ENCODE assay signal across 27 cellular contexts in genomic region chr20:52820641-52821292, GRCh38.
"Had no signal": no experiment of that assay in that cellular context is flagged by ENCODE, and none has a peak within 500 bp of the region (broad histone marks: within the 10 kb centered on the region; RNA-seq: fewer than 3 reads in every experiment).

No MANE protein-coding gene starts in this region.

- DNase-seq: colonic mucosa; cortex of kidney; dermis blood vessel endothelial cell; dorsolateral prefrontal cortex; effector CD4-positive, alpha-beta T cell; effector CD8-positive, alpha-beta T cell; effector memory CD4-positive, alpha-beta T cell; effector memory CD8-positive, alpha-beta T cell; endodermal cell; erythroblast; esophagus squamous epithelium; foreskin fibroblast; foreskin melanocyte; gastrocnemius medialis; glutamatergic neuron; head of caudate nucleus; heart left ventricle had no signal

- H3K27ac ChIP-seq: colonic mucosa, coronary artery, dorsolateral prefrontal cortex, epithelial cell of prostate, esophagus muscularis mucosa, esophagus squamous epithelium, foreskin keratinocyte, gastrocnemius medialis, gastroesophageal sphincter, heart left ventricle had no signal

- H3K36me3 ChIP-seq: colonic mucosa, esophagus muscularis mucosa, esophagus squamous epithelium, gastrocnemius medialis, gastroesophageal sphincter, heart left ventricle had no signal

- H3K4me3 ChIP-seq: colonic mucosa, coronary artery, dorsolateral prefrontal cortex, esophagus muscularis mucosa, esophagus squamous epithelium, gastrocnemius medialis, gastroesophageal sphincter, heart left ventricle had no signal

- ATAC-seq: effector memory CD8-positive, alpha-beta T cell; esophagus mucosa; gastrocnemius medialis; gastroesophageal sphincter; heart left ventricle had no signal

- H3K4me1 ChIP-seq: colonic mucosa, esophagus muscularis mucosa, esophagus squamous epithelium, foreskin keratinocyte, gastrocnemius medialis, gastroesophageal sphincter, heart left ventricle had no signal

- FAIRE-seq: colon, endometrium, endothelial cell of umbilical vein, frontal cortex had no signal

- H3K27me3 ChIP-seq: colonic mucosa, esophagus squamous epithelium, gastrocnemius medialis, gastroesophageal sphincter had no signal

- H3K9me3 ChIP-seq: colonic mucosa, esophagus muscularis mucosa, esophagus squamous epithelium, gastrocnemius medialis, gastroesophageal sphincter had no signal
